9 cellular contexts compared by ENCODE assay signal in the genomic region with DNA sequence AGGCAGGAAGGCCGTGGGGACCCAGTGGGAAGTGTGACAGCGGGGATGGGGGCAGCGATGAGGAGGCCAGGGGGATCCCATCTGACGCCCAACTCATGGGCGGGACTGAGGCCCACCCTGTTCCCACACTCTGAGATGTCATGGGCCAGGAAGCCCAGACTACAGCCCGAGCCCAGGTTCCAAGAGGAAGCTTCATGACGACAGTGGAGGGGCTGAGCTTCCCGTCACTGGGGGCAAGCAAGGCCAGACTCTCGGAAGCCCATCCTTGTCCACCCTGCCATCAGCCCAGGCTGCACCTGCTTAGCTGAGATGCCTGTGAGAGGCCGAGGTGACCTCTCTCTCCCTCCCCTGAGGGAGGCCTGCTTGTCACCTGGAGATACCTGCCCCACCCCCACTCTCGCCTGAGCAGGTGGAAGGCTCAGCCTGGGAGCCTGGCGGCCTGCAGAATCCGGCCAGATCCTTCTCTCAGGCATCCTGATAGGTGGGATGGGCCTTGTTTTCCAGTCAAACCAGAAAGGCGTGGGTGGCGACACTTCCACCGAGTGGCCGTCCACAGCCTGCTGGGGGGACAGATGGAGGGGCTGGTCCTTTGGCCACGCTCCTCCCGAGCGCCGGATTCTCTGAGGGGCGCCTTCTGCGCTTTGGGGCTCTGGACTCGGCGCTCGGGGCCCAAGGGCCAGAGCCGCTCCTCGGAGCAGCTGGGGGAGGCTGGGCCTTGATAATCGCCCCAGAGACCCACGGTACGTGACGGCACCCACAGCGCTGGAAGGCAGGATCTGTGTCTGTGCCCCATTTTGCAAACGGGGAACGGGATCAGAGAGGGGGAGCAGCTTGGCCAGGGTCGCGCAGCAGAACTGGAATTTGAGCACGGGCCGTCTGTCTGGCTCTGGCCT. TPM values are rescaled to one million over a fixed set of nuclear protein-coding genes. Genes with fewer than 3 reads are reported as not detected.
DNase-seq lines count a peak whose midpoint lies in the region; ATAC-seq and TF ChIP-seq lines count a peak whose summit lies in the region.
"Had no signal": no experiment of that assay in that cellular context is flagged by ENCODE, and none has a peak within 500 bp of the region (broad histone marks: within the 10 kb centered on the region; RNA-seq: fewer than 3 reads in every experiment).

No MANE protein-coding gene starts in this region.

- peak overlapping the region; percentile 90 for H3K4me3 Mint-ChIP-seq in T-helper 17 cell
- H3K4me3 Mint-ChIP-seq: T-helper 1 cell treated with Interleukin-12 subunit alpha and Interleukin-12 subunit beta and Interleukin-4 antibody, amounts not matched to agents 30 μg/mL and 1 μg/mL, for 36 hours had no signal

- H3K27me3 ChIP-seq in H7 (ENCODE audit: control insufficient read depth, insufficient read depth, low read length) = peaks cover 1% of the 10 kb centered on the region; the same call in 1 of the 2 replicates
- no peaks in the 10 kb centered on the region for H3K27me3 ChIP-seq in right atrium auricular region

- ATAC-seq in T-helper 17 cell (no peak), HG03521 (IDR thresholded peaks at IDR 0.05; ENCODE audit: unreplicated experiment) (no peak), GM18858 (IDR thresholded peaks at IDR 0.05; ENCODE audit: unreplicated experiment) (no peak)
- ATAC-seq in stimulated activated naive CD8-positive, alpha-beta T cell treated with anti-CD3 and anti-CD28 coated beads, Interleukin-15, Interleukin-2, amounts not matched to agents 100 U/mL and 50 U/mL, for 24 hours = no peak
- no peak for ATAC-seq in activated CD4-positive, CD25-positive, alpha-beta regulatory T cell treated with anti-CD3 and anti-CD28 coated beads, Interleukin-2, amount 50 U/mL, for 24 hours

- H3K9me3 ChIP-seq in T-helper 17 cell (ENCODE audit: control insufficient read depth, low read length, poor library complexity, severe bottlenecking) (no peaks in the 10 kb centered on the region), right atrium auricular region (no peaks in the 10 kb centered on the region)

- H3K36me3 ChIP-seq in H7 (replicated peaks; ENCODE audit: control insufficient read depth, insufficient read depth, low read length) (peaks cover 2% of the 10 kb centered on the region), right atrium auricular region (peaks cover 10% of the 10 kb centered on the region)

- DNase-seq in H7 (peak; percentile 79), T-helper 17 cell (no peak), right atrium auricular region (ENCODE audit: low spot score) (no peak), NCI-H1092 (lab: John Stamatoyannopoulos, UW) (no peak)
- DNase-seq in stimulated activated naive CD8-positive, alpha-beta T cell treated with anti-CD3 and anti-CD28 coated beads, Interleukin-15, Interleukin-2, amounts not matched to agents 100 U/mL and 50 U/mL, for 24 hours = peak; percentile 18

- TF ChIP-seq CTCF in right atrium auricular region (IDR thresholded peaks at IDR 0.05) = no peak

- H3K27ac Mint-ChIP-seq in T-helper 17 cell = peak overlapping the region; percentile 88
- H3K27ac Mint-ChIP-seq: T-helper 1 cell treated with Interleukin-12 subunit alpha and Interleukin-12 subunit beta and Interleukin-4 antibody, amounts not matched to agents 30 μg/mL and 1 μg/mL, for 36 hours had no signal

- H3K4me1 Mint-ChIP-seq in T-helper 17 cell = peaks cover 21% of the 10 kb centered on the region

- peaks cover 0 to 70% of the 10 kb centered on the region in 2 donors for H3K4me1 ChIP-seq in right atrium auricular region

- H3K4me3 ChIP-seq in H7 (ENCODE audit: insufficient read depth, low read depth, low read length) = no peak overlapping the region
- peak overlapping the region; percentile 37 to 84 for H3K4me3 ChIP-seq in right atrium auricular region

- H3K27me3 Mint-ChIP-seq in T-helper 17 cell = no peaks in the 10 kb centered on the region

- peaks cover 2% of the 10 kb centered on the region for H3K36me3 Mint-ChIP-seq in T-helper 17 cell (ENCODE audit: low read depth)

- peak overlapping the region; percentile 97 to 99 for H3K27ac ChIP-seq in right atrium auricular region

RNA-seq across cellular contexts. Expression of a gene that starts 4.8 kb away (rescaled TPM):
- 18.3 and 20.8 TPM in 2 replicates for total RNA-seq in H7 (2014; rRNA removed; shearing (Covaris generic))
- total RNA-seq in T-helper 17 cell (10 to 100 TPM; 47.3 to 51.1 TPM), right atrium auricular region (10 to 100 TPM; 33.8 to 50.0 TPM)

RNA-seq across cellular contexts. Expression of a gene that starts 54.4 kb away (rescaled TPM):
- 47.9 and 54.4 TPM in 2 replicates for total RNA-seq in H7 (2014; rRNA removed; shearing (Covaris generic))
- total RNA-seq in T-helper 17 cell (10 to 100 TPM; 20.8 to 22.7 TPM), right atrium auricular region (10 to 100 TPM; 10.9 to 11.4 TPM)

Comparison
In these comparisons a context has a peak if more than half of its experiments do, and no peak if none do; other contexts are left out.
1. DNase-seq: peak in H7 (single experiment) and stimulated activated naive CD8-positive, alpha-beta T cell treated with anti-CD3 and anti-CD28 coated beads, Interleukin-15, Interleukin-2, amounts not matched to agents 100 U/mL and 50 U/mL, for 24 hours (single experiment); none in T-helper 17 cell (0 of 3), right atrium auricular region (single experiment) and NCI-H1092 (single experiment).